Comparison of ENCODE assay signal across 18 cellular contexts in the genomic region with DNA sequence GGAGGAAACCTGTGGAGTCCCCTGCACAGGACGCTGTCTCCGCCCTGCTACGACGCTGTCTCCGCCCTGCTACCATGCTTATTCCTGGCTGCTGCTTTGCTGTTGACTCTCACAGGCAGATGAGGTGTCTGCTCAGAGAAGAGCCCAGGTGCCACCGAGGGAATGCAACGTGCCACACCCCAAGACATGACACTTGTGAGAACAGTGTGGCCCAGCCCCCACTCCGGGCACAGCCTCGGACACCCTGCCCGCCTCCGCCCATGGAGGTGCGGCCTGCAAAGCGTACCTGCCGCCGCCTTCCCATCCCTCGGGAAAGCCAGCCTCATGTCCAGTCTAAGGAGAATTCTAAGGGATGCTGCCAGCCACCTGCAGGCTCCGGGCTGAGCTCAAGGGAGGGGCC.
"Had no signal": no experiment of that assay in that cellular context is flagged by ENCODE, and none has a peak within 500 bp of the region (broad histone marks: within the 10 kb centered on the region; RNA-seq: fewer than 3 reads in every experiment).

No MANE protein-coding gene starts in this region.

- H3K4me3 ChIP-seq: dorsolateral prefrontal cortex, gastroesophageal sphincter, thoracic aorta, upper lobe of right lung had no signal

- FAIRE-seq: islet of Langerhans, TTC549 had no signal

- H3K36me3 ChIP-seq: gastroesophageal sphincter, neutrophil, thoracic aorta, upper lobe of right lung had no signal

- DNase-seq: activated CD4-positive, alpha-beta T cell treated with anti-CD3 and anti-CD28 coated beads, Interleukin-2, amount 10 ng/mL, durations not matched to agents 24 days and 14 days; activated CD4-positive, CD25-positive, alpha-beta regulatory T cell; activated CD8-positive, alpha-beta memory T cell treated with anti-CD3 and anti-CD28 coated beads, Interleukin-2, amount 50 U/mL, for 4 hours; activated CD8-positive, alpha-beta T cell treated with anti-CD3 and anti-CD28 coated beads, Interleukin-2, amount 10 ng/mL, durations not matched to agents 7 days and 5 days; activated effector memory CD4-positive, alpha-beta T cell treated with anti-CD3 and anti-CD28 coated beads, Interleukin-2, amount 50 U/mL, for 16 hours; activated T-cell treated with anti-CD3 and anti-CD28 coated beads, Interleukin-2, amount 50 U/mL, for 48 hours; endodermal cell; erythroblast; naive B cell; stimulated activated CD4-positive, alpha-beta T cell treated with anti-CD3 and anti-CD28 coated beads, Interleukin-1b, Interleukin-23, amount 100 ng/mL, for 48 hours; upper lobe of right lung had no signal

- ATAC-seq: activated CD8-positive, alpha-beta T cell treated with anti-CD3 and anti-CD28 coated beads, Interleukin-2, amount 10 ng/mL, durations not matched to agents 7 days and 5 days; activated naive CD4-positive, alpha-beta T cell treated with anti-CD3 and anti-CD28 coated beads, Interleukin-2, amount 50 U/mL, for 72 hours; gastroesophageal sphincter; upper lobe of right lung had no signal

- H3K9me3 ChIP-seq: gastroesophageal sphincter, neutrophil, thoracic aorta, upper lobe of right lung had no signal

- H3K27me3 ChIP-seq: neutrophil had no signal

- H3K27ac ChIP-seq: dorsolateral prefrontal cortex, gastroesophageal sphincter, neutrophil, thoracic aorta, upper lobe of right lung had no signal
